ENCODE assay signal across 1 cellular context in the genomic region with DNA sequence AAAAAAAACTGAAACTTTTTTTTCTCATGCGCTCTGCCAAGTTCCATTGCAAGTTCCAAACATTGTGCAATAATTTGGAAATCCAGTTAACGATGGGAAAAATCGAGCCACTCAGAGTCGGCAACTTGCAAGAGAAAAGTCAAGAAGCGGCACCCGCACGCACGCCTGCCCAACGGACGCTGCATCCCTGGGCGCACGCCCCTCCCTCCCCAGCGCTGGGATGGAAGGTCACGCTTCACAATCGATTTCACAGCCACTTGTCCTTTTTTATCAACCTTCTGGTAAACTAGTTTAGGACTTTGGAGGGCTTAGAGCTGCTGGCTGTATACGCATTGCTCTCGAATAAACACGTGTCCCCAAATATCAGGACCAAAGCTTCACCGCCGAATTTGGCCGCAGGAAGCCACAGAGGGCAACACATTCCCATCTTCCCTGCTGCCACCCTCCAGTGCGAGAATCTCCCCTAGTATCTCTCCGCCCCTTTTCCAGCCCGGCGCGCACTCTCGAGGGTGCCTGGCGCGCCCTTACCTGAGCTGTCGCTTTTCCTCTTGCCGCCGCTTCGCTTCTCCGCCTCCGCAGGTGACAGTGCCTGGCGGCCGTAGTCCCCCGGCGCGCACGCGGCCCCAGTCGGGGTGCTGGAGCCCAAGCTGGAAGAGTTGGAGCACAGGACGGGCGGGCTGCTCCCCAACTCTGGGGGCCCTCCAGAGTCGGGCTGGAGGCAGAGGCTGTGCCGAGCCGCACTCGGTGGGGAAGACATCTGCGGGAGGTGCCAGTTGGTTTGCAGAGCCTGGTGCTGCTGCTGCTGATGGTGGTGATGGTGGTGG.
TF ChIP-seq lines count a peak whose summit lies in the region.

No MANE protein-coding gene starts in this region.

TF ChIP-seq in A549, 52 proteins besides CTCF, POLR2A, EP300 and RAD21 (continued from another document):
- TF ChIP-seq JUNB (IDR thresholded peaks at IDR 0.05) (no peak), FOXS1 (CRISPR knock-in tag; IDR thresholded peaks at IDR 0.05) (no peak), RARB (CRISPR knock-in tag; IDR thresholded peaks at IDR 0.05) (no peak), SREBF2 (IDR thresholded peaks at IDR 0.05) (no peak), RCOR1 (IDR thresholded peaks at IDR 0.05; ENCODE audit: low read depth, low read length) (no peak), ELK1 (IDR thresholded peaks at IDR 0.05; ENCODE audit: low read depth, low read length) (no peak), ZSCAN20 (CRISPR knock-in tag; IDR thresholded peaks at IDR 0.05) (no peak), GATA3 (IDR thresholded peaks at IDR 0.05; ENCODE audit: borderline replicate concordance) (no peak)
- TF ChIP-seq, protein P1, sequence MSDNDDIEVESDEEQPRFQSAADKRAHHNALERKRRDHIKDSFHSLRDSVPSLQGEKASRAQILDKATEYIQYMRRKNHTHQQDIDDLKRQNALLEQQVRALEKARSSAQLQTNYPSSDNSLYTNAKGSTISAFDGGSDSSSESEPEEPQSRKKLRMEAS (IDR thresholded peaks at IDR 0.05): no peak
TF ChIP-seq in A549: peak in this region for 0.
